In the genomic region with DNA sequence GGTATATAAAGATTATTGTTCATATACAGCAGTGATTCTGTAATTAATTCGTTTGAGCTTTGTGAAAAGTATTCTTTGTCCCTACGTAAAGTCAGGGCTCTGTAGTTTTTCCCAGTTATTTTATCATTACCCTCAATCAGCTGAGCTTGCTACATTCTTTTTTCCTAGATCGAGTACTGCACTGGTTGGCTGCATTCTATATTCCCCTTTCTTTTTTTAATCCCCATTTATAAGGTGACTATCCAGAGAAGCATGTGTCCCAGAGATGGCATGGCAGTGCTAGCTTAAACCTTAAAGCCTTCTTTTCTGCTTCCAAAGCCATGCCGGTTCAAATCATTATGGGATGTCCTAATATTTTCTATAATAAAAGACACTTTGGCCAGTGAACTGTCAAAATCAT, we compare ENCODE assay signal across 33 cellular contexts.
DNase-seq lines count a peak whose midpoint lies in the region; ATAC-seq and TF ChIP-seq lines count a peak whose summit lies in the region.
"Had no signal": no experiment of that assay in that cellular context is flagged by ENCODE, and none has a peak within 500 bp of the region (broad histone marks: within the 10 kb centered on the region; RNA-seq: fewer than 3 reads in every experiment).

No MANE protein-coding gene starts in this region.

- H3K9me3 Mint-ChIP-seq in mesothelial cell of epicardium (peaks cover 20% of the 10 kb centered on the region), neural progenitor cell (peaks cover 5% of the 10 kb centered on the region)
- H3K9me3 Mint-ChIP-seq: activated naive CD8-positive, alpha-beta T cell treated with anti-CD3 and anti-CD28 coated beads for 36 hours; activated T-cell treated with anti-CD3 and anti-CD28 coated beads, Interleukin-2, amount 50 U/mL, for 24 hours; central memory CD8-positive, alpha-beta T cell; T-cell had no signal

- H3K36me3 Mint-ChIP-seq in mesothelial cell of epicardium (no peaks in the 10 kb centered on the region), neural progenitor cell (no peaks in the 10 kb centered on the region)
- H3K36me3 Mint-ChIP-seq: activated naive CD8-positive, alpha-beta T cell treated with anti-CD3 and anti-CD28 coated beads for 36 hours; stimulated activated memory B cell treated with anti-CD40 and anti-IgM and Interleukin-4, amounts not matched to agents 10 μg/mL and 1 μg/mL and 100 μg/mL, for 72 hours; T-cell had no signal

- TF ChIP-seq CTCF in left ventricle myocardium inferior (IDR thresholded peaks at IDR 0.05; ENCODE audit: borderline replicate concordance) (no peak), brain microvascular endothelial cell (IDR thresholded peaks at IDR 0.05; ENCODE audit: low read depth, low read length, missing control alignments) (no peak), mesothelial cell of epicardium (IDR thresholded peaks at IDR 0.05; ENCODE audit: unreplicated experiment) (no peak), upper lobe of right lung (IDR thresholded peaks at IDR 0.05) (no peak), breast epithelium (IDR thresholded peaks at IDR 0.05) (no peak), neural progenitor cell (IDR thresholded peaks at IDR 0.05) (no peak)

- H3K4me3 ChIP-seq in left ventricle myocardium inferior: no peak overlapping the region
- no peak overlapping the region for H3K4me3 ChIP-seq in brain microvascular endothelial cell (ENCODE audit: low read depth, low read length)
- H3K4me3 ChIP-seq in upper lobe of right lung: peak overlapping the region; percentile 4
- H3K4me3 ChIP-seq in breast epithelium: no peak overlapping the region
- H3K4me3 ChIP-seq in neural progenitor cell: no peak overlapping the region
- H3K4me3 ChIP-seq: ascending aorta, esophagus squamous epithelium, HAP-1, heart right ventricle, psoas muscle, SJCRH30 had no signal

- peaks cover 2% of the 10 kb centered on the region for H3F3A ChIP-seq in neural progenitor cell (ENCODE audit: low read depth)

- no peaks in the 10 kb centered on the region for H4K20me1 ChIP-seq in neural progenitor cell (ENCODE audit: low read depth)

- H3K27me3 Mint-ChIP-seq in mesothelial cell of epicardium (ENCODE audit: low read depth): no peaks in the 10 kb centered on the region
- no peaks in the 10 kb centered on the region for H3K27me3 Mint-ChIP-seq in neural progenitor cell (ENCODE audit: insufficient read depth, low read depth)

- H3K9me3 ChIP-seq in left ventricle myocardium inferior (replicated peaks) (peaks cover 5% of the 10 kb centered on the region), upper lobe of right lung (no peaks in the 10 kb centered on the region), breast epithelium (no peaks in the 10 kb centered on the region), neural progenitor cell (ENCODE audit: low read depth) (no peaks in the 10 kb centered on the region)
- H3K9me3 ChIP-seq: ascending aorta, esophagus squamous epithelium, HAP-1, neutrophil, psoas muscle had no signal

- in situ Hi-C loops in brain microvascular endothelial cell (cut with HindIII; ENCODE audit: low pct_ligation_motif_present, low sequenced_read_pairs): no loop called here

- H3K27me3 ChIP-seq in left ventricle myocardium inferior (ENCODE audit: low read depth): no peaks in the 10 kb centered on the region
- no peaks in the 10 kb centered on the region for H3K27me3 ChIP-seq in brain microvascular endothelial cell (replicated peaks)
- H3K27me3 ChIP-seq in upper lobe of right lung: no peaks in the 10 kb centered on the region
- no peaks in the 10 kb centered on the region for H3K27me3 ChIP-seq in breast epithelium
- no peaks in the 10 kb centered on the region for H3K27me3 ChIP-seq in neural progenitor cell
- H3K27me3 ChIP-seq: ascending aorta, esophagus squamous epithelium, heart right ventricle, SJCRH30 had no signal

- intact Hi-C loops in left ventricle myocardium inferior (cut with micrococcal nuclease): no loop called here
- intact Hi-C loops in left ventricle myocardium superior (cut with micrococcal nuclease): no loop called here
- intact Hi-C loops in upper lobe of right lung (cut with DNase I): no loop called here
- intact Hi-C loops in breast epithelium (cut with DNase I; ENCODE audit: low total_unique reads): no loop called here

- H3K4me1 ChIP-seq in left ventricle myocardium inferior (peaks cover 6% of the 10 kb centered on the region), upper lobe of right lung (peaks cover 25% of the 10 kb centered on the region), breast epithelium (no peaks in the 10 kb centered on the region), neural progenitor cell (peaks cover 7% of the 10 kb centered on the region)
- H3K4me1 ChIP-seq: psoas muscle had no signal

- H3K4me2 ChIP-seq in neural progenitor cell: no peak overlapping the region

- H3K9ac ChIP-seq in neural progenitor cell: no peak overlapping the region

- no peaks in the 10 kb centered on the region for H3K79me2 ChIP-seq in neural progenitor cell (ENCODE audit: low read depth)

- H3K4me3 Mint-ChIP-seq in mesothelial cell of epicardium (no peak overlapping the region), neural progenitor cell (no peak overlapping the region)
- H3K4me3 Mint-ChIP-seq: activated naive CD8-positive, alpha-beta T cell treated with anti-CD3 and anti-CD28 coated beads for 36 hours; activated T-cell treated with anti-CD3 and anti-CD28 coated beads, Interleukin-2, amount 50 U/mL, for 24 hours; CD4-positive, CD25-positive, alpha-beta regulatory T cell; central memory CD8-positive, alpha-beta T cell; stimulated activated memory B cell treated with anti-CD40 and anti-IgM and Interleukin-4, amounts not matched to agents 10 μg/mL and 1 μg/mL and 100 μg/mL, for 72 hours; T-cell; WTC11 had no signal

- H3K27ac ChIP-seq in left ventricle myocardium inferior (replicated peaks): peak overlapping the region; percentile 39
- H3K27ac ChIP-seq in brain microvascular endothelial cell: peak overlapping the region; percentile 83
- H3K27ac ChIP-seq in upper lobe of right lung: peak overlapping the region; percentile 48
- H3K27ac ChIP-seq in breast epithelium: peak overlapping the region in 1 of 2 donors; percentile 32
- H3K27ac ChIP-seq in neural progenitor cell: no peak overlapping the region
- H3K27ac ChIP-seq: neutrophil, psoas muscle, SJCRH30 had no signal

- no peak for DNase-seq in left ventricle myocardium inferior
- DNase-seq in left ventricle myocardium superior: no peak
- DNase-seq in brain microvascular endothelial cell: no peak
- DNase-seq in mesothelial cell of epicardium (ENCODE audit: low spot score in 2 of 2, unreplicated experiment in 2 of 2): no peak
- no peak for DNase-seq in upper lobe of right lung
- no peak for DNase-seq in breast epithelium (ENCODE audit: low spot score in 2 of 2)
- DNase-seq in neural progenitor cell (ENCODE audit: low spot score): no peak
- DNase-seq in activated naive CD4-positive, alpha-beta T cell (lab: John Stamatoyannopoulos, UW): no peak
- DNase-seq: activated CD4-positive, alpha-beta T cell treated with anti-CD3 and anti-CD28 coated beads, Interleukin-2, amount 50 U/mL, for 1 hour; activated effector memory CD4-positive, alpha-beta T cell treated with anti-CD3 and anti-CD28 coated beads, Interleukin-2, amount 50 U/mL, for 16 hours; activated naive CD8-positive, alpha-beta T cell treated with anti-CD3 and anti-CD28 coated beads for 36 hours; activated T-cell treated with anti-CD3 and anti-CD28 coated beads, Interleukin-2, amount 50 U/mL, for 24 hours; Calu3; CD4-positive, CD25-positive, alpha-beta regulatory T cell; dermis blood vessel endothelial cell; DMS79; esophagus squamous epithelium; heart right ventricle; mesendoderm; MV-4-11; NCI-H1436; NCI-H2081; NCI-H226; NCI-H69; psoas muscle; SJCRH30; T-cell had no signal

- no peak for TF ChIP-seq POLR2A in breast epithelium (IDR thresholded peaks at IDR 0.05)

- ATAC-seq in left ventricle myocardium superior (no peak), upper lobe of right lung (no peak)
- ATAC-seq: psoas muscle; stimulated activated memory B cell treated with anti-CD40 and anti-IgM and Interleukin-4, amounts not matched to agents 10 μg/mL and 1 μg/mL and 100 μg/mL, for 72 hours; T-cell; WTC11 had no signal

- H3K36me3 ChIP-seq in left ventricle myocardium inferior (no peaks in the 10 kb centered on the region), brain microvascular endothelial cell (replicated peaks) (no peaks in the 10 kb centered on the region), upper lobe of right lung (no peaks in the 10 kb centered on the region), breast epithelium (no peaks in the 10 kb centered on the region), neural progenitor cell (no peaks in the 10 kb centered on the region)
- H3K36me3 ChIP-seq: ascending aorta, esophagus squamous epithelium, HAP-1, heart right ventricle, neutrophil, SJCRH30 had no signal

- no peak overlapping the region for H2AFZ ChIP-seq in neural progenitor cell (replicated peaks)

- H3K4me1 Mint-ChIP-seq in mesothelial cell of epicardium: peaks cover 17% of the 10 kb centered on the region
- H3K4me1 Mint-ChIP-seq in neural progenitor cell: peaks cover 10% of the 10 kb centered on the region
- H3K4me1 Mint-ChIP-seq: activated naive CD8-positive, alpha-beta T cell treated with anti-CD3 and anti-CD28 coated beads for 36 hours; central memory CD8-positive, alpha-beta T cell; stimulated activated memory B cell treated with anti-CD40 and anti-IgM and Interleukin-4, amounts not matched to agents 10 μg/mL and 1 μg/mL and 100 μg/mL, for 72 hours had no signal

- H3K27ac Mint-ChIP-seq in mesothelial cell of epicardium (peak overlapping the region; percentile 43), neural progenitor cell (no peak overlapping the region)
- H3K27ac Mint-ChIP-seq: activated naive CD8-positive, alpha-beta T cell treated with anti-CD3 and anti-CD28 coated beads for 36 hours; activated T-cell treated with anti-CD3 and anti-CD28 coated beads, Interleukin-2, amount 50 U/mL, for 24 hours; CD4-positive, CD25-positive, alpha-beta regulatory T cell; stimulated activated memory B cell treated with anti-CD40 and anti-IgM and Interleukin-4, amounts not matched to agents 10 μg/mL and 1 μg/mL and 100 μg/mL, for 72 hours; T-cell; WTC11 had no signal
